Comparison of ENCODE assay signal across 19 cellular contexts in the genomic region with DNA sequence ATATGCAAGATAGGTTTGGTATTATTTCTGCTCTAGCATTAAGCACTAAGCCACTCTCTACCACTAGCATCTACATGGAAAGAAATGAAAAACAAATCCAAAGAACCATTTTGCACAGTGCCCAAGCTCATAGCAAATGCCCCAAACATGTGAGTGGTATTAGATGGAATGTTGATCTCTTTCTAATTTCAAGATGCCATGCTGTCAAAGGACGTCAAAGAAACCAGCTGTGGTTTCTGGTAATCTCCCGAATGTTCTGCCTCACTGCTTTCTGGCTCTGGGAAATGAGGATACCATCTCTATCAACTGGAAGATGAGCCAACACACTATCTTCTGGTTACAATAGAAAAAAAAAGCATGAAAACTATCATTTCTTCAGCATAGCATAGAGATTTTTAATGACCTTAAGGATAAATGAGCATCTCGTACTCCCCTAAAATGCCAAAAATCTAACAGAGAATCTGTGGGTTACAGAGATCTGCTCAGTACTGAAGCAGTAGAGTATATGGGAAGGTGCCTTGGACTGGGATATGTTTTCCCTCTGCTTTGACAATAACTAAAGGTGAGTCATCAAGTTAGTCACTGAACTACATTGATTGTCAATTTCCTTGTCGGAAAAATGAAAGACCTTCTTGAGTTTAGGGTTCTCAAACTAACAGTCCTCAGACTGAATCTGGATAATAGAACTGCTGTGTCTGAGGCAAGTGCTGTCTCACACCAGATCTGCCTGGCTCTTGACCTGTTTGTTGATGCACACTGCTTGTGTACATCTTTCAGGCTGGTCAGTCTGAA.
DNase-seq lines count a peak whose midpoint lies in the region; ATAC-seq, FAIRE-seq and TF ChIP-seq lines count a peak whose summit lies in the region.
"Had no signal": no experiment of that assay in that cellular context is flagged by ENCODE, and none has a peak within 500 bp of the region (broad histone marks: within the 10 kb centered on the region; RNA-seq: fewer than 3 reads in every experiment).

No MANE protein-coding gene starts in this region.

- TF ChIP-seq CTCF in epithelial cell of esophagus (IDR thresholded peaks at IDR 0.05; ENCODE audit: insufficient read depth, low read depth, low read length, missing control alignments): no peak

- H3K4me3 ChIP-seq in epithelial cell of esophagus (ENCODE audit: low read length): no peak overlapping the region
- H3K4me3 ChIP-seq: BLaER1 treated with 17β-estradiol and CSF1 and Interleukin-3, amounts not matched to agents 10 nM and 100 nM; dorsolateral prefrontal cortex; GM12878; sigmoid colon; upper lobe of left lung had no signal

- peak; percentile 98 for FAIRE-seq in RCC 7860 (lab: Jason Lieb, UNC)
- FAIRE-seq: frontal cortex, GM12878 had no signal

- DNase-seq in EH (ENCODE audit: low read depth): peak; percentile 32
- DNase-seq in RCC 7860 (ENCODE audit: low spot score): peak; percentile 98
- peak; percentile 62 for DNase-seq in epithelial cell of esophagus (ENCODE audit: low read depth)
- DNase-seq in myocyte (ENCODE audit: low read depth): peak; percentile 47
- DNase-seq in NCI-H1092 treated with DMSO at 0.1 percent for 48 hours (lab: John Stamatoyannopoulos, UW): no peak
- DNase-seq in NCI-H2171 treated with DMSO at 0.1 percent for 48 hours (lab: John Stamatoyannopoulos, UW): no peak
- no peak for DNase-seq in cerebellum (ENCODE audit: low spot score)
- DNase-seq: activated CD8-positive, alpha-beta T cell treated with anti-CD3 and anti-CD28 coated beads for 36 hours; DND-41; dorsolateral prefrontal cortex; NCI-H1694 treated with DMSO at 0.1 percent for 48 hours; NCI-H510A; sigmoid colon; upper lobe of left lung had no signal

- no peak for ATAC-seq in HG02981 (IDR thresholded peaks at IDR 0.05; ENCODE audit: unreplicated experiment)
- ATAC-seq: activated CD8-positive, alpha-beta T cell treated with anti-CD3 and anti-CD28 coated beads for 36 hours; activated T-helper 17 cell treated with anti-CD3 and anti-CD28 coated beads, Interleukin-2, amount 50 U/mL, for 72 hours; GM12878 had no signal

Comparison
In these comparisons a context has a peak if more than half of its experiments do, and no peak if none do; other contexts are left out.
1. DNase-seq: peak in EH (single experiment), RCC 7860 (single experiment), epithelial cell of esophagus (single experiment) and myocyte (single experiment); none in NCI-H1092 treated with DMSO at 0.1 percent for 48 hours (single experiment), NCI-H2171 treated with DMSO at 0.1 percent for 48 hours (single experiment) and cerebellum (single experiment).